8 cellular contexts compared by ENCODE assay signal in genomic region chr16:70250748-70251650, GRCh38.
A peak's percentile ranks its signal among the peaks of the same experiment; 100 is the strongest.
DNase-seq lines count a peak whose midpoint lies in the region; ATAC-seq and TF ChIP-seq lines count a peak whose summit lies in the region.

No MANE protein-coding gene starts in this region.

- peak overlapping the region; percentile 39 for H3K27ac ChIP-seq in iPS-18a (ENCODE audit: low read length)
- peak overlapping the region; percentile 51 to 95 (median 84) for H3K27ac ChIP-seq in skin epidermis

- H3K9ac ChIP-seq in iPS-18a (ENCODE audit: low read length) = peak overlapping the region; percentile 83

- TF ChIP-seq CTCF in astrocyte of the spinal cord (IDR thresholded peaks at IDR 0.05; ENCODE audit: low read depth, low read length) = peak; percentile 2

- peak; percentile 80 for DNase-seq in AG20443 (ENCODE audit: low spot score)
- peak; percentile 70 for DNase-seq in RPMI8226
- DNase-seq in astrocyte of the spinal cord (ENCODE audit: low read depth, low spot score) = peak; percentile 48
- DNase-seq in COLO829 (ENCODE audit: low spot score) = no peak

- H3K4me3 ChIP-seq in astrocyte of the spinal cord (ENCODE audit: low read depth, low read length) (peak overlapping the region; percentile 48), iPS-18a (ENCODE audit: low read length) (peak overlapping the region; percentile 85), skin epidermis (peak overlapping the region; percentile 58 to 86 (median 80))

- H3K4me1 ChIP-seq in iPS-18a (ENCODE audit: control insufficient read depth, low read depth, low read length) = peaks cover 3% of the 10 kb centered on the region

- ATAC-seq in GM18873 (IDR thresholded peaks at IDR 0.05; ENCODE audit: low FRiP score, unreplicated experiment) (peak; percentile 28), HG03097 (IDR thresholded peaks at IDR 0.05; ENCODE audit: low FRiP score, unreplicated experiment) (peak; percentile 27)

- no peaks in the 10 kb centered on the region for H3K9me3 ChIP-seq in iPS-18a (ENCODE audit: control insufficient read depth, low read depth, low read length)

- no peaks in the 10 kb centered on the region for H3K27me3 ChIP-seq in iPS-18a (ENCODE audit: control insufficient read depth, insufficient read depth, low read length)

- in situ Hi-C loops in astrocyte of the spinal cord (cut with HindIII; ENCODE audit: low sequenced_read_pairs) = no loop called here

- peaks cover 40% of the 10 kb centered on the region for H3K36me3 ChIP-seq in iPS-18a (ENCODE audit: control insufficient read depth, low read depth, low read length)
